In genomic region chr1:151846062-151846568, GRCh38 we compare ENCODE assay signal across 9 cellular contexts. TPM values are rescaled to one million over a fixed set of nuclear protein-coding genes. Genes with fewer than 3 reads are reported as not detected.
DNase-seq lines count a peak whose midpoint lies in the region; ATAC-seq and TF ChIP-seq lines count a peak whose summit lies in the region.
"Had no signal": no experiment of that assay in that cellular context is flagged by ENCODE, and none has a peak within 500 bp of the region (broad histone marks: within the 10 kb centered on the region; RNA-seq: fewer than 3 reads in every experiment).

No MANE protein-coding gene starts in this region.

- no peak overlapping the region for H3K4me3 ChIP-seq in endodermal cell (ENCODE audit: low read length)

- H3K27ac Mint-ChIP-seq in endodermal cell = peak overlapping the region; percentile 10
- H3K27ac Mint-ChIP-seq in stimulated activated naive CD8-positive, alpha-beta T cell treated with anti-CD3 and anti-CD28 coated beads, Interleukin-15, Interleukin-2, amounts not matched to agents 100 ng/mL and 50 ng/mL, for 24 hours = peak overlapping the region; percentile 49

- peak; percentile 35 for TF ChIP-seq CTCF in endodermal cell (conservative IDR thresholded peaks at IDR 0.05)

- no peak overlapping the region for H3K27ac ChIP-seq in endodermal cell (ENCODE audit: low read depth, low read length)

- peaks cover 15% of the 10 kb centered on the region for H3K27me3 Mint-ChIP-seq in endodermal cell (ENCODE audit: insufficient read depth)
- no peaks in the 10 kb centered on the region for H3K27me3 Mint-ChIP-seq in stimulated activated naive CD8-positive, alpha-beta T cell treated with anti-CD3 and anti-CD28 coated beads, Interleukin-15, Interleukin-2, amounts not matched to agents 100 ng/mL and 50 ng/mL, for 24 hours

- no peak overlapping the region for H3K4me3 Mint-ChIP-seq in endodermal cell
- no peak overlapping the region for H3K4me3 Mint-ChIP-seq in stimulated activated naive CD8-positive, alpha-beta T cell treated with anti-CD3 and anti-CD28 coated beads, Interleukin-15, Interleukin-2, amounts not matched to agents 100 ng/mL and 50 ng/mL, for 24 hours

- H3K9me3 Mint-ChIP-seq in endodermal cell = no peaks in the 10 kb centered on the region
- no peaks in the 10 kb centered on the region for H3K9me3 Mint-ChIP-seq in stimulated activated naive CD8-positive, alpha-beta T cell treated with anti-CD3 and anti-CD28 coated beads, Interleukin-15, Interleukin-2, amounts not matched to agents 100 ng/mL and 50 ng/mL, for 24 hours

- no peaks in the 10 kb centered on the region for H3K9me3 ChIP-seq in endodermal cell (ENCODE audit: control insufficient read depth, low read length)

- H3K4me1 ChIP-seq in endodermal cell (ENCODE audit: control insufficient read depth, insufficient read depth, low read length) = peaks cover 4% of the 10 kb centered on the region

- peak; percentile 60 for DNase-seq in activated effector memory CD4-positive, alpha-beta T cell treated with anti-CD3 and anti-CD28 coated beads, Interleukin-2, amount 50 U/mL, for 16 hours
- DNase-seq in activated effector memory CD4-positive, alpha-beta T cell treated with Interleukin-2 at 50 U/mL for 16 hours = no peak
- DNase-seq in OCI-M1 (lab: John Stamatoyannopoulos, UW) = peak; percentile 81
- peak; percentile 84 for DNase-seq in endodermal cell
- no peak for DNase-seq in NCI-H1105 (lab: John Stamatoyannopoulos, UW)
- no peak for DNase-seq in left lobe of liver (ENCODE audit: low spot score)
- DNase-seq in posterior vena cava (ENCODE audit: low spot score) = no peak
- DNase-seq: occipital lobe had no signal

- intact Hi-C loops in posterior vena cava (cut with DNase I) = no loop called here

- no peaks in the 10 kb centered on the region for H3K36me3 ChIP-seq in endodermal cell (ENCODE audit: control insufficient read depth, insufficient read depth, low read length)

- H3K27me3 ChIP-seq in endodermal cell (ENCODE audit: control insufficient read depth, insufficient read depth, low read length, poor library complexity, severe bottlenecking) = peaks cover 2% of the 10 kb centered on the region

- 56 to 66% methylated on average over 5 to 6 of the region's 6 CpGs for WGBS in endodermal cell (ENCODE audit: insufficient coverage in 1 of 2, insufficient read length in 1 of 2), 2 experiments

- no peaks in the 10 kb centered on the region for H3K36me3 Mint-ChIP-seq in endodermal cell (ENCODE audit: low read depth)
- peaks cover 48% of the 10 kb centered on the region for H3K36me3 Mint-ChIP-seq in stimulated activated naive CD8-positive, alpha-beta T cell treated with anti-CD3 and anti-CD28 coated beads, Interleukin-15, Interleukin-2, amounts not matched to agents 100 ng/mL and 50 ng/mL, for 24 hours (ENCODE audit: low read depth)

- ATAC-seq in left lobe of liver = no peak

- peaks cover 9% of the 10 kb centered on the region for H3K4me1 Mint-ChIP-seq in endodermal cell
- peaks cover 28% of the 10 kb centered on the region for H3K4me1 Mint-ChIP-seq in stimulated activated naive CD8-positive, alpha-beta T cell treated with anti-CD3 and anti-CD28 coated beads, Interleukin-15, Interleukin-2, amounts not matched to agents 100 ng/mL and 50 ng/mL, for 24 hours (ENCODE audit: low read depth)

- H3K9ac ChIP-seq in endodermal cell (ENCODE audit: extremely low read depth, low read length, poor library complexity, severe bottlenecking) = no peak overlapping the region

RNA-seq across cellular contexts. Expression of gene C2CD4D, which starts 6.5 kb away (rescaled TPM):
- total RNA-seq in endodermal cell (under 1 TPM; 0.44 to 0.82 TPM), left lobe of liver (not detected), posterior vena cava (not detected)
- polyA plus RNA-seq in endodermal cell (2013, experiment 1 of 2) = not detected
- polyA plus RNA-seq in endodermal cell (2013, experiment 2 of 2) = not detected

RNA-seq across cellular contexts. Expression of gene THEM5, which starts 7.4 kb away (rescaled TPM):
- total RNA-seq in endodermal cell = not detected
- not detected for polyA plus RNA-seq in endodermal cell (2013, experiment 1 of 2)
- polyA plus RNA-seq in endodermal cell (2013, experiment 2 of 2) = not detected
- not detected for total RNA-seq in left lobe of liver
- total RNA-seq in posterior vena cava = not detected
- total RNA-seq: occipital lobe had no signal

RNA-seq across cellular contexts. Expression of gene RORC, which starts 14.5 kb away (rescaled TPM):
- not detected for total RNA-seq in endodermal cell
- polyA plus RNA-seq in endodermal cell (2013, experiment 1 of 2) = 0.14 TPM
- polyA plus RNA-seq in endodermal cell (2013, experiment 2 of 2) = not detected
- 32.1 TPM for total RNA-seq in left lobe of liver
- not detected for total RNA-seq in posterior vena cava

RNA-seq across cellular contexts. Expression of gene LINGO4, which starts 40.9 kb away (rescaled TPM):
- total RNA-seq in endodermal cell (not detected), left lobe of liver (0.15 TPM), posterior vena cava (not detected)
- not detected for polyA plus RNA-seq in endodermal cell (2013, experiment 1 of 2)
- not detected for polyA plus RNA-seq in endodermal cell (2013, experiment 2 of 2)
- total RNA-seq: occipital lobe had no signal

RNA-seq across cellular contexts. Expression of gene TDRKH, which starts 55.8 kb away (rescaled TPM):
- 10 to 100 TPM; 14.9 to 15.0 TPM for total RNA-seq in endodermal cell
- 28.5 TPM for polyA plus RNA-seq in endodermal cell (2013, experiment 1 of 2)
- polyA plus RNA-seq in endodermal cell (2013, experiment 2 of 2) = 25.6 TPM
- total RNA-seq in left lobe of liver = 2.2 TPM
- total RNA-seq in posterior vena cava = 1 to 10 TPM; 4.7 to 5.1 TPM

Comparison
In these comparisons a context has a peak if more than half of its experiments do, and no peak if none do; other contexts are left out.
1. DNase-seq: peak in activated effector memory CD4-positive, alpha-beta T cell treated with anti-CD3 and anti-CD28 coated beads, Interleukin-2, amount 50 U/mL, for 16 hours (single experiment), OCI-M1 (single experiment) and endodermal cell (single experiment); none in activated effector memory CD4-positive, alpha-beta T cell treated with Interleukin-2 at 50 U/mL for 16 hours (single experiment), NCI-H1105 (single experiment), left lobe of liver (single experiment) and posterior vena cava (single experiment).
2. RNA of gene RORC, which starts 14.5 kb away (total RNA-seq): 32.1 TPM in left lobe of liver (single experiment); not detected in posterior vena cava and not detected in endodermal cell; every median in the first group is over 10 times any median in the second.